24 cellular contexts compared by ENCODE assay signal in the genomic region with DNA sequence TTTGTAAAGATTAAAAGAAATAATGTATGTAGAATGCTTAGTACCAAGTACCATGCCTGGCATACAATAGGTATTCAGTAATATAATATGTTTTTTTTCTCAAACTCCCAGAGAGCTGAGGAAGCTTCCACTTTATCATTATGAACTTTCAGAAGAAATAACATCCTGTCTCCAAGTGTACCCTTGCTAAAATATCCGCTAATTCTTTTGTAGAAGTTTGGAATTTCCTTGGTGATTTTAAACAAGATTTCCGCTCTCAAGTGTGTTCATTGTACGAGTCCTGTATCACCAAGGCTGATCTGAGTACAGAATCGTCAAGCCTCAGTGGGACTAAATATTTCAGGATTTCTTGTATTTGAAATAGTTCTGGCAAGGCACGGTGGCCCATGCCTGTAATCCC.
"Had no signal": no experiment of that assay in that cellular context is flagged by ENCODE, and none has a peak within 500 bp of the region (broad histone marks: within the 10 kb centered on the region; RNA-seq: fewer than 3 reads in every experiment).

No MANE protein-coding gene starts in this region.

- H3K27ac Mint-ChIP-seq: natural killer cell treated with Interleukin-12 subunit alpha and Interleukin-12 subunit beta and Interleukin-15 and Interleukin-18, amount 100 ng/mL, for 72 hours; neural progenitor cell had no signal

- H3K36me3 ChIP-seq: esophagus muscularis mucosa, gastroesophageal sphincter, neural progenitor cell, pancreas, prostate gland, sigmoid colon, vagina had no signal

- H3K4me1 ChIP-seq: esophagus muscularis mucosa, gastroesophageal sphincter, neural progenitor cell, pancreas, prostate gland, sigmoid colon, vagina had no signal

- H3K9me3 Mint-ChIP-seq: central memory CD8-positive, alpha-beta T cell; natural killer cell treated with Interleukin-12 subunit alpha and Interleukin-12 subunit beta and Interleukin-15 and Interleukin-18, amount 100 ng/mL, for 72 hours had no signal

- DNase-seq: cortex of kidney; effector memory CD4-positive, alpha-beta T cell; glutamatergic neuron; hippocampal formation; mesenchymal stem cell; midbrain; nucleus accumbens; pancreas; retina; sigmoid colon; stimulated activated CD4-positive, alpha-beta T cell treated with anti-CD3 and anti-CD28 coated beads, Interleukin-2, amount 100 ng/mL, for 24 hours; stimulated activated CD4-positive, alpha-beta T cell treated with anti-CD3 and anti-CD28 coated beads, Interleukin-4, amount 100 ng/mL, for 4 hours; stimulated activated naive CD4-positive, alpha-beta T cell treated with Interleukin-2 at 50 U/mL for 16 hours; trophoblast cell had no signal

- H3K36me3 Mint-ChIP-seq: natural killer cell treated with Interleukin-12 subunit alpha and Interleukin-12 subunit beta and Interleukin-15 and Interleukin-18, amount 100 ng/mL, for 72 hours; neural progenitor cell had no signal

- H3K27me3 ChIP-seq: esophagus muscularis mucosa, gastroesophageal sphincter, neural progenitor cell, pancreas, sigmoid colon, vagina had no signal

- H2AFZ ChIP-seq: neural progenitor cell had no signal

- H3K9me3 ChIP-seq: esophagus muscularis mucosa, gastroesophageal sphincter, pancreas, prostate gland, sigmoid colon, vagina had no signal

- ATAC-seq: gastroesophageal sphincter; natural killer cell treated with Interleukin-12 subunit alpha and Interleukin-12 subunit beta and Interleukin-15 and Interleukin-18, amount 100 ng/mL, for 72 hours; pancreas had no signal

- H3K4me2 ChIP-seq: neural progenitor cell had no signal

- H3K4me3 ChIP-seq: esophagus muscularis mucosa, gastroesophageal sphincter, lung, neural progenitor cell, pancreas, prostate gland, sigmoid colon, skin epidermis, vagina had no signal

- H3K4me3 Mint-ChIP-seq: central memory CD8-positive, alpha-beta T cell; natural killer cell treated with Interleukin-12 subunit alpha and Interleukin-12 subunit beta and Interleukin-15 and Interleukin-18, amount 100 ng/mL, for 72 hours; neural progenitor cell had no signal

- H3K4me1 Mint-ChIP-seq: central memory CD8-positive, alpha-beta T cell; neural progenitor cell had no signal

- H3K27ac ChIP-seq: epithelial cell of prostate, esophagus muscularis mucosa, gastroesophageal sphincter, neural progenitor cell, pancreas, prostate gland, sigmoid colon, skin epidermis, vagina had no signal
